Comparison of ENCODE assay signal across 8 cellular contexts in the genomic region with DNA sequence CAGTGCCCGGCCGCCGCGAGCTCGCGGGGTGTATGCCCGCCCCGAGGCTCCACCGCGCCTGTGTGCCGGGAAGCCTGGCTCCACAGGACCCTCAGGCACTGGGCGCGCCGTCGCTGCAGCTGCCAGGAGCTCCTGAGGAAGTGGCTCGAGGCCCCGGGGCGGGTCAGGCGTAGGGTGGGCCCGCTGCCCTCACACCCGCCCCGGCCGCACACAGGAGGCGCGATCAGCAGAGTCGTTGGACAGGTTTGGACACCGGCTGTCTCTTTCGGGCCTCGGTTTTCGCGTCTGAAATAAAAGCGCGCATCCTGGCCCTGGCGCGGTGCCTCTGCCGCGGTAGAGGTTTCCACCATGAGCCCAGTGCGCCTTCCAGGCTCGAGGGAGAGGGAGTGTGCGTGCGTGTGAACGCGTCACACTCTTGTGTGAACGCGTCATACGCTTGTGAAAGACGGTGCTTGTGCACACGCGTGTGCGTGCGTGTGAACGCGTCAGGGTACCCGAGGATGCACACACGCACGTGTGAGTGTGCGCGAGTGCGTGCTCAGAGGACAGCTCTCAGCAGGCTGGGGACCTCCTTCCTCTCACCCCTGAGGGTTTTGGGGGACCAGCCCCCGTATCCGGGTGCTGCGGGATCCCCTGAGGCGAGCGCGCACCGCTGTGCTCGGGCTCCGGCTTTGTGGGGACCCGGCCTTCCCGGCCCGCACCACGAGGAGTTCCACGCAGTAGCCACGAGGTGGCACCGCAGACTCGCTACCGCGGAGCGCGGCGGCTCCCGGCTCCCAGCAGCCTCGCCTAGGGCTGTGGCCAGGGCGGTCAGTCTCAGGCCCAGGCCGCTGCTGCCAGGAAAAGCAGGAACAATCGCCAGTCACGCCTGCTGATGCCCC.
DNase-seq lines count a peak whose midpoint lies in the region; ATAC-seq and TF ChIP-seq lines count a peak whose summit lies in the region.

No MANE protein-coding gene starts in this region.

- ATAC-seq in HG03565 (IDR thresholded peaks at IDR 0.05; ENCODE audit: unreplicated experiment) (peak; percentile 57), RWPE2 (ENCODE audit: low read depth) (peak; percentile 98), right cardiac atrium (peak; percentile 100), HG03108 (IDR thresholded peaks at IDR 0.05; ENCODE audit: unreplicated experiment) (no peak)

- no peaks in the 10 kb centered on the region for H3K36me3 ChIP-seq in RWPE2 (ENCODE audit: low read depth)

- 1% methylated on average over 87 of the region's 87 CpGs for WGBS in right cardiac atrium

- H3K9me3 ChIP-seq in RWPE2 (ENCODE audit: severe bottlenecking) (no peaks in the 10 kb centered on the region), right cardiac atrium (ENCODE audit: control insufficient read depth, low read length) (no peaks in the 10 kb centered on the region)

- no peaks in the 10 kb centered on the region for H3K27me3 ChIP-seq in RWPE2 (ENCODE audit: insufficient read depth, poor library complexity, severe bottlenecking)
- H3K27me3 ChIP-seq in right cardiac atrium (ENCODE audit: control insufficient read depth, insufficient read depth): no peaks in the 10 kb centered on the region

- in situ Hi-C loops in astrocyte of the cerebellum (cut with HindIII; ENCODE audit: low sequenced_read_pairs): no loop called here

- TF ChIP-seq CTCF in 22Rv1 (IDR thresholded peaks at IDR 0.05): peak; percentile 72
- TF ChIP-seq CTCF in GM12864 (IDR thresholded peaks at IDR 0.05; ENCODE audit: low read depth, low read length, missing control alignments): peak; percentile 51
- peak; percentile 75 for TF ChIP-seq CTCF in RWPE2 (IDR thresholded peaks at IDR 0.05; ENCODE audit: poor library complexity, severe bottlenecking)
- peak; percentile 72 for TF ChIP-seq CTCF in astrocyte of the cerebellum (IDR thresholded peaks at IDR 0.05; ENCODE audit: low read depth, low read length, missing control alignments)

- H3K4me3 ChIP-seq in GM12864 (ENCODE audit: low read depth, low read length): no peak overlapping the region
- peak overlapping the region; percentile 12 for H3K4me3 ChIP-seq in RWPE2 (ENCODE audit: severe bottlenecking)
- H3K4me3 ChIP-seq in astrocyte of the cerebellum (ENCODE audit: low read depth, low read length): peak overlapping the region; percentile 19
- H3K4me3 ChIP-seq in right cardiac atrium (ENCODE audit: low read length): no peak overlapping the region

- H3K4me1 ChIP-seq in RWPE2 (ENCODE audit: insufficient read depth, poor library complexity, severe bottlenecking) (no peaks in the 10 kb centered on the region), right cardiac atrium (ENCODE audit: control insufficient read depth, insufficient read depth, low read length) (no peaks in the 10 kb centered on the region)

- intact Hi-C loops in right cardiac atrium (cut with DNase I): loop anchor here (2.0 to 10.0 kb wide), 4 partner anchors 238 to 241 kb away; no protein-coding TSS in a partner anchor

- DNase-seq in GM12864 (ENCODE audit: low read depth) (no peak), RWPE2 (ENCODE audit: low spot score) (no peak), astrocyte of the cerebellum (ENCODE audit: low read depth) (peak; percentile 20), right cardiac atrium (peak; percentile 89 to 95 (median 94)), pulmonary artery endothelial cell (ENCODE audit: low read depth, low spot score) (peak; percentile 41)

- H3K27ac ChIP-seq in 22Rv1: no peak overlapping the region
- no peak overlapping the region for H3K27ac ChIP-seq in RWPE2 (ENCODE audit: poor library complexity, severe bottlenecking)
- no peak overlapping the region for H3K27ac ChIP-seq in right cardiac atrium (ENCODE audit: low read length)

Comparison
In these comparisons a context has a peak if more than half of its experiments do, and no peak if none do; other contexts are left out.
1. DNase-seq: peak in astrocyte of the cerebellum (single experiment), right cardiac atrium (3 of 3) and pulmonary artery endothelial cell (single experiment); none in GM12864 (single experiment) and RWPE2 (single experiment).
2. H3K4me3 ChIP-seq: peak in RWPE2 (single experiment) and astrocyte of the cerebellum (single experiment); none in GM12864 (single experiment) and right cardiac atrium (single experiment).
3. Peak in every context shown above with its lines, with median percentiles within 50 percentile points of each other: CTCF ChIP-seq.